Comparison of ENCODE assay signal across 11 cellular contexts in the genomic region with DNA sequence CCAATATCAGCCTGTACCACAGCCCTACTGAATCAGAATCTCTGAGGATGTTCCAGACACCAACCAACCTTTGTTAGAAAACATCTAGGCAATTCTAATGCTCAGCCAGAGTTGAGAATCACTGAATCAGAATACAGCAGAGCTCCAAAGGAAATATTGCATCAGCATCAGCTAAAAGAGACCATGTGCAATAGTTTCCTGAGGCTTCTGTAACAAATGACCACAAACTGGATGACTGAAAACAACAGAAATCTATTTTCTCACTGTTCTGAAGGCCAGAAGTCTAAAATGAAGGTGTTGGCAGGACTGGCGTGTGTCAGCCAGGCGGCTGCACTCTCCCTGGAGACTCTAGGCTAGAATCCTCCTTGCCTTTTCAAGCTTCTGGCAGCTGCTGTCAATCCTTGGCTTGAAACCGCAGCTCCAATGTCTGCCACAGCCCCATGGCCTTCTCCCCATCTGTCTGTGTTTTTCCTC. TPM values are rescaled to one million over a fixed set of nuclear protein-coding genes. Genes with fewer than 3 reads are reported as not detected.
DNase-seq lines count a peak whose midpoint lies in the region; ATAC-seq and TF ChIP-seq lines count a peak whose summit lies in the region.
"Had no signal": no experiment of that assay in that cellular context is flagged by ENCODE, and none has a peak within 500 bp of the region (broad histone marks: within the 10 kb centered on the region; RNA-seq: fewer than 3 reads in every experiment).

No MANE protein-coding gene starts in this region.

- peaks cover 25% of the 10 kb centered on the region for H3F3A ChIP-seq in GM23248 (ENCODE audit: insufficient read depth)

- H3K36me3 ChIP-seq in GM23248 (ENCODE audit: low read depth): no peaks in the 10 kb centered on the region
- H3K36me3 ChIP-seq: prostate gland, SJCRH30 had no signal

- H3K27ac ChIP-seq in GM23248: peak overlapping the region; percentile 90
- H3K27ac ChIP-seq: prostate gland, SJCRH30 had no signal

- peak overlapping the region; percentile 61 for H3K9ac ChIP-seq in GM23248

- DNase-seq in GM23248 (peak; percentile 91), NCI-H524 treated with DMSO at 0.1 percent for 48 hours (lab: John Stamatoyannopoulos, UW) (peak; percentile 94), choroid plexus epithelial cell (ENCODE audit: low read depth) (peak; percentile 70), pons (ENCODE audit: low spot score) (peak; percentile 20), NCI-H2107 treated with DMSO at 0.1 percent for 48 hours (lab: John Stamatoyannopoulos, UW; ENCODE audit: unreplicated experiment) (no peak)
- DNase-seq: NCI-H1436 had no signal

- no peaks in the 10 kb centered on the region for H4K20me1 ChIP-seq in GM23248 (ENCODE audit: insufficient read depth)

- H3K4me3 ChIP-seq in GM23248: no peak overlapping the region
- H3K4me3 ChIP-seq in choroid plexus epithelial cell (ENCODE audit: low read depth, low read length): no peak overlapping the region
- H3K4me3 ChIP-seq: prostate gland, SJCRH30 had no signal

- peak overlapping the region; percentile 6 for H3K4me2 ChIP-seq in GM23248 (ENCODE audit: unreplicated experiment)

- peaks cover 26% of the 10 kb centered on the region for H3K4me1 ChIP-seq in GM23248 (ENCODE audit: insufficient read depth)
- H3K4me1 ChIP-seq: prostate gland, SJCRH30 had no signal

- H3K9me3 ChIP-seq in GM23248 (ENCODE audit: low read depth): no peaks in the 10 kb centered on the region
- H3K9me3 ChIP-seq: prostate gland, SJCRH30 had no signal

- WGBS in GM23248 (ENCODE audit: low coverage in 1 of 2, low lambda C conversion rate in 2 of 2, missing lambda C conversion rate in 2 of 2), 2 experiments: 3 to 4% methylated on average over 3 of the region's 3 CpGs

- peak overlapping the region; percentile 75 for H2AFZ ChIP-seq in GM23248

- no peaks in the 10 kb centered on the region for H3K9me2 ChIP-seq in GM23248 (ENCODE audit: insufficient read depth)

- no peaks in the 10 kb centered on the region for H3K79me2 ChIP-seq in GM23248 (ENCODE audit: insufficient read depth)

- in situ Hi-C loops in GM23248 (cut with MboI): no loop called here

- no peaks in the 10 kb centered on the region for H3K27me3 ChIP-seq in GM23248 (replicated peaks; ENCODE audit: insufficient read depth)
- H3K27me3 ChIP-seq: SJCRH30 had no signal

- no peak for ATAC-seq in HG03460 (IDR thresholded peaks at IDR 0.05; ENCODE audit: unreplicated experiment)
- ATAC-seq in GM21528 (IDR thresholded peaks at IDR 0.05; ENCODE audit: low FRiP score, unreplicated experiment): no peak
- ATAC-seq in HG03159 (IDR thresholded peaks at IDR 0.05; ENCODE audit: unreplicated experiment): no peak

- no peak for TF ChIP-seq CTCF in choroid plexus epithelial cell (conservative IDR thresholded peaks at IDR 0.05; ENCODE audit: low read depth, low read length)

RNA-seq across cellular contexts. Expression of a gene that starts 1.2 kb away (rescaled TPM):
- total RNA-seq in GM23248 (2014; rRNA removed; shearing (Covaris generic)): not detected in 2 replicates
- not detected in 2 replicates for polyA plus RNA-seq in GM23248 (2016; fragmentation: Nextera tagmentation; extraction: Ambion mirVana)
